Comparison of ENCODE assay signal across 1 cellular context in genomic region chr5:97183100-97183929, GRCh38.
TF ChIP-seq lines count a peak whose summit lies in the region.

Gene RIOK2, minus strand, starts transcription at chr5:97183247. Its CDS starts 56 bp downstream, at chr5:97183191.

TF ChIP-seq in K562, 482 proteins besides CTCF, POLR2A, EP300 and RAD21 (continued from another document and continues in another):
- peak; percentile 73 for TF ChIP-seq ZBTB40 (IDR thresholded peaks at IDR 0.05)
- no peak for TF ChIP-seq ZBTB40 (CRISPR knock-in tag; IDR thresholded peaks at IDR 0.05)
- TF ChIP-seq BRD4 (IDR thresholded peaks at IDR 0.05): 0 out of 2 replicates have a peak, but pooled peaks have one; percentile 84
- TF ChIP-seq ZFP91 (CRISPR knock-in tag; IDR thresholded peaks at IDR 0.05): peak; percentile 44; the same call in 1 of the 2 replicates
- peak in 1 of 2 experiments; percentile 97 for TF ChIP-seq AFF1 (IDR thresholded peaks at IDR 0.05; ENCODE audit: low read depth in 1 of 2, partially characterized antibody in 2 of 2)
- peak; percentile 60 for TF ChIP-seq LCOR (CRISPR knock-in tag; IDR thresholded peaks at IDR 0.05)
- 0 out of 2 replicates have a peak, but pooled peaks have one; percentile 45 for TF ChIP-seq E2F4 (CRISPR knock-in tag; IDR thresholded peaks at IDR 0.05; ENCODE audit: low read depth)
- peak; percentile 75 for TF ChIP-seq USF2 (CRISPR knock-in tag; IDR thresholded peaks at IDR 0.05)
- peak; percentile 87 for TF ChIP-seq ZNF766 (CRISPR knock-in tag; conservative IDR thresholded peaks at IDR 0.05)
- peak; percentile 46; the same call in 1 of the 2 replicates for TF ChIP-seq SIN3B (IDR thresholded peaks at IDR 0.05; ENCODE audit: low read depth)
- peak; percentile 41 for TF ChIP-seq KDM5B (IDR thresholded peaks at IDR 0.05; ENCODE audit: insufficient replicate concordance, low read depth, low read length)
- TF ChIP-seq EGR1 (conservative IDR thresholded peaks at IDR 0.05): no peak
- TF ChIP-seq RAD51 (IDR thresholded peaks at IDR 0.05; ENCODE audit: borderline replicate concordance, low read depth): peak; percentile 70
- TF ChIP-seq ATF6 (CRISPR knock-in tag; IDR thresholded peaks at IDR 0.05): peak; percentile 87
- TF ChIP-seq ZNF561 (CRISPR knock-in tag; conservative IDR thresholded peaks at IDR 0.05): no peak
- no peak for TF ChIP-seq ZNF239 (CRISPR knock-in tag; IDR thresholded peaks at IDR 0.05)
- TF ChIP-seq COPS2 (conservative IDR thresholded peaks at IDR 0.05): no peak
- TF ChIP-seq HBP1 (CRISPR knock-in tag; IDR thresholded peaks at IDR 0.05): 0 out of 2 replicates have a peak, but pooled peaks have one; percentile 37
- no peak for TF ChIP-seq SNRNP70 (optimal IDR thresholded peaks at IDR 0.05; ENCODE audit: low read depth, low read length)
- peak; percentile 17; the same call in 1 of the 2 replicates for TF ChIP-seq ELF2 (CRISPR knock-in tag; IDR thresholded peaks at IDR 0.05)
- no peak for TF ChIP-seq SNIP1 (IDR thresholded peaks at IDR 0.05; ENCODE audit: low read depth)
- no peak for TF ChIP-seq ZNF551 (CRISPR knock-in tag; IDR thresholded peaks at IDR 0.05)
- TF ChIP-seq NR2C2 (CRISPR knock-in tag; IDR thresholded peaks at IDR 0.05): peak; percentile 28; the same call in 1 of the 2 replicates
- TF ChIP-seq NR2C2 (tag; IDR thresholded peaks at IDR 0.05): peak; percentile 91
- TF ChIP-seq SMAD4 (CRISPR knock-in tag; conservative IDR thresholded peaks at IDR 0.05): peak; percentile 34; the same call in 1 of the 2 replicates
- no peak for TF ChIP-seq HDAC8 (tag; IDR thresholded peaks at IDR 0.05)
- TF ChIP-seq KHSRP (IDR thresholded peaks at IDR 0.05): peak; percentile 59
- no peak for TF ChIP-seq PTBP1 (IDR thresholded peaks at IDR 0.05; ENCODE audit: low read depth, low read length)
- TF ChIP-seq TGIF2 (CRISPR knock-in tag; IDR thresholded peaks at IDR 0.05): no peak
- 0 out of 2 replicates have a peak, but pooled peaks have one; percentile 2 for TF ChIP-seq KLF16 (IDR thresholded peaks at IDR 0.05)
- TF ChIP-seq ZNF143 (CRISPR knock-in tag; IDR thresholded peaks at IDR 0.05): no peak
- no peak for TF ChIP-seq STAT5B (CRISPR knock-in tag; IDR thresholded peaks at IDR 0.05)
- TF ChIP-seq ZNF165 (CRISPR knock-in tag; IDR thresholded peaks at IDR 0.05; ENCODE audit: borderline replicate concordance): no peak
- peak; percentile 57; the same call in 1 of the 2 replicates for TF ChIP-seq DPF2 (IDR thresholded peaks at IDR 0.05)
- TF ChIP-seq ILF3 (IDR thresholded peaks at IDR 0.05; ENCODE audit: borderline replicate concordance): no peak
- TF ChIP-seq TRIM28 (IDR thresholded peaks at IDR 0.05): peak; percentile 51
- TF ChIP-seq ZNF384 (IDR thresholded peaks at IDR 0.05; ENCODE audit: low read depth, low read length): no peak
- peak; percentile 42; the same call in 1 of the 2 replicates for TF ChIP-seq NR2C1 (IDR thresholded peaks at IDR 0.05)
- 0 out of 2 replicates have a peak, but pooled peaks have one; percentile 50 for TF ChIP-seq NR2C1 (tag; IDR thresholded peaks at IDR 0.05)
- TF ChIP-seq HNRNPH1 (optimal IDR thresholded peaks at IDR 0.05; ENCODE audit: low read depth, low read length): no peak
- TF ChIP-seq ESRRA (IDR thresholded peaks at IDR 0.05; ENCODE audit: borderline replicate concordance, low read depth): peak; percentile 34; the same call in 1 of the 2 replicates
- TF ChIP-seq ZBTB2 (IDR thresholded peaks at IDR 0.05): peak; percentile 92
- TF ChIP-seq CREM (IDR thresholded peaks at IDR 0.05; ENCODE audit: low read depth): peak; percentile 73
